ENCODE assay signal across 24 cellular contexts in genomic region chr16:54847609-54848008, GRCh38.
"Had no signal": no experiment of that assay in that cellular context is flagged by ENCODE, and none has a peak within 500 bp of the region (broad histone marks: within the 10 kb centered on the region; RNA-seq: fewer than 3 reads in every experiment).

No MANE protein-coding gene starts in this region.

- FAIRE-seq: colon, kidney, small intestine had no signal

- H3K9ac ChIP-seq: neural progenitor cell, parathyroid adenoma had no signal

- H3K79me2 ChIP-seq: parathyroid adenoma had no signal

- H3K36me3 ChIP-seq: esophagus muscularis mucosa, neural progenitor cell, right lobe of liver, thyroid gland had no signal

- H2AFZ ChIP-seq: neural progenitor cell, parathyroid adenoma had no signal

- H3K4me1 Mint-ChIP-seq: naive thymus-derived CD4-positive, alpha-beta T cell; nephron; stimulated activated naive CD8-positive, alpha-beta T cell treated with anti-CD3 and anti-CD28 coated beads, Interleukin-15, amount 100 ng/mL, for 72 hours had no signal

- H3K9me3 ChIP-seq: thyroid gland had no signal

- H3K4me3 Mint-ChIP-seq: naive thymus-derived CD4-positive, alpha-beta T cell; nephron; neural progenitor cell; stimulated activated naive CD8-positive, alpha-beta T cell treated with anti-CD3 and anti-CD28 coated beads, Interleukin-15, amount 100 ng/mL, for 72 hours had no signal

- H3K4me3 ChIP-seq: dorsolateral prefrontal cortex, esophagus muscularis mucosa, lung, neural progenitor cell, right lobe of liver, thyroid gland had no signal

- H3K27me3 ChIP-seq: neural progenitor cell, right lobe of liver, thyroid gland had no signal

- H3K27ac Mint-ChIP-seq: naive thymus-derived CD4-positive, alpha-beta T cell; nephron; neural progenitor cell; progenitor cell of endocrine pancreas; stimulated activated naive CD8-positive, alpha-beta T cell treated with anti-CD3 and anti-CD28 coated beads, Interleukin-15, amount 100 ng/mL, for 72 hours had no signal

- H3K4me1 ChIP-seq: esophagus muscularis mucosa, neural progenitor cell, parathyroid adenoma, thyroid gland had no signal

- DNase-seq: dorsolateral prefrontal cortex; effector CD4-positive, alpha-beta T cell; foreskin melanocyte; kidney; mesenchymal stem cell; midbrain; naive thymus-derived CD4-positive, alpha-beta T cell; right lobe of liver; small intestine; stimulated activated CD4-positive, alpha-beta T cell treated with anti-CD3 and anti-CD28 coated beads, Interleukin-12 subunit alpha, Interleukin-12 subunit beta, amount 100 ng/mL, for 4 hours; stimulated activated CD4-positive, alpha-beta T cell treated with anti-CD3 and anti-CD28 coated beads, Interleukin-1b, Interleukin-23, amount 100 ng/mL, for 48 hours; stimulated activated CD4-positive, alpha-beta T cell treated with anti-CD3 and anti-CD28 coated beads, Interleukin-4, amount 100 ng/mL, for 1 hour; stimulated activated CD8-positive, alpha-beta memory T cell treated with anti-CD3 and anti-CD28 coated beads, Interleukin-4, amount 100 ng/mL, for 48 hours; stimulated activated naive CD4-positive, alpha-beta T cell; stimulated activated naive CD8-positive, alpha-beta T cell treated with anti-CD3 and anti-CD28 coated beads, Interleukin-15, amount 100 ng/mL, for 72 hours; thyroid gland had no signal

- H3K27ac ChIP-seq: dorsolateral prefrontal cortex, esophagus muscularis mucosa, neural progenitor cell, parathyroid adenoma, right lobe of liver, thyroid gland had no signal

- ATAC-seq: left lobe of liver; naive thymus-derived CD4-positive, alpha-beta T cell; stimulated activated naive CD8-positive, alpha-beta T cell treated with anti-CD3 and anti-CD28 coated beads, Interleukin-15, amount 100 ng/mL, for 72 hours had no signal

- H3K4me2 ChIP-seq: neural progenitor cell had no signal
